Comparison of ENCODE assay signal across 8 cellular contexts in the genomic region with DNA sequence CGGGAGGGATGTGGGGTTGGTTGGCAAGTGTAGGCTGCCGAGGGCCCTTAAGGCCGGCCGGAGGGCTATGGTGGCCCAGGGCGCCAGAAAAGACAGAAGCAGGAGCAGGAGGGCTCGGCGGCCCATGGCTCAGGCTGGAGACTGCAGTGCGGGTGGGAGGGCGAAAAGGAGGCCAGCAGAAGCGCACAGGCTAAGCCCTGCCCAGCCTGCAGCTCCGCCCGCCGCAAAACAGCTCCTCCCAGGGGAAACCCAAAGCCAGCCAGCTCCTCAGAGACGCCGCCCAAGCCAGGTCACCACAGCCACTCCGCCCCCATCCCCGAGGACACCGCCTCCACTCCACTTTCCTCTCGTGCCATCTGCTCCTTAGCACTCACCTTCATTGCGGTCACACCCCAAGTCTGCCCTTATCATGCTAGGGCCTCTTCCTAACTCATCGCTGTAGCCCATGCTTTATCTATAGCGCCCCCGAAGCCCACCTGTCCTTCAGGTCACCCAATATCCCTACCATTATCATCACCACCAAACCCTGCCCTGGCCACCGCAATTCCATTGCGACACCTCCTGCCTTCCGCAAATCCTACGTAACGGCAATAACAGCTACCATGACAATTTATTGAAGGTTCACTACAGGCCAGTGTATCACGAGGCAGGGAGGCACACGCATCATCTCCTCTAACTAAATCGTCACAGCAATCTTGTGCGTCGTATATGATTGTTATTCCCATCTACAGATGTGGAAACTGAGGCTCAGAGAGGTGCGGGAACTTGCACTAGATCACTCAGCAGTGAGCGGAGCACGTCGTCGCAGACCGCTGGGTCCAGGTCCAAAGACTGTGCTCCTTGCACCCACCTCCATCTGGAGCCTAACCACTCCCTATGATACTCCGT. TPM values are rescaled to one million over a fixed set of nuclear protein-coding genes. Genes with fewer than 3 reads are reported as not detected.
A peak's percentile ranks its signal among the peaks of the same experiment; 100 is the strongest.
DNase-seq lines count a peak whose midpoint lies in the region; TF ChIP-seq lines count a peak whose summit lies in the region.

A gene (minus strand): TSS at position 154 of the 888 bp plus-strand sequence. CDS start 28 bp downstream, at position 126.

- POLR2A ChIA-PET in HEK293T (lab: Yijun Ruan, JAX): interaction anchor here (0.6 to 2.2 kb wide), 34 partner anchors 9 to 385 kb away, joined by 3 to 18 read pairs (median 4); a partner anchor contains a TSS

- H3K9ac ChIP-seq in SK-N-MC (ENCODE audit: insufficient read length): peak within 1 kb of the TSS; percentile 62

- CTCF ChIA-PET in HEK293T (lab: Yijun Ruan, JAX): interaction anchor here (0.5 to 1.5 kb wide), 8 partner anchors 13 to 918 kb away, joined by 3 to 10 read pairs (median 3); no protein-coding TSS in a partner anchor

- peak; percentile 96 for DNase-seq in GM03348 (ENCODE audit: low spot score)
- DNase-seq in HEK293T (ENCODE audit: extremely low spot score): peak; percentile 87
- peak; percentile 94 for DNase-seq in NAMALWA (ENCODE audit: low spot score)
- DNase-seq in SK-N-MC (ENCODE audit: low read depth, low spot score): no peak
- peak; percentile 93 for DNase-seq in activated naive CD4-positive, alpha-beta T cell treated with anti-CD3 and anti-CD28 coated beads, Interleukin-2, amount 50 U/mL, for 16 hours
- DNase-seq in globus pallidus (ENCODE audit: low spot score): peak; percentile 82
- DNase-seq in occipital lobe (lab: John Stamatoyannopoulos, UW): peak; percentile 85

- no peaks in the 10 kb centered on the region for H3K9me3 ChIP-seq in SK-N-MC (ENCODE audit: low read depth, low read length)

- peak within 1 kb of the TSS; percentile 86 for H3K4me3 ChIP-seq in SK-N-MC

- H3K36me3 ChIP-seq in SK-N-MC (ENCODE audit: insufficient read depth, low read length): no peaks in the 10 kb centered on the region

- no peak within 1 kb of the TSS for H3K27ac ChIP-seq in SK-N-MC
- H3K27ac ChIP-seq in temporal lobe (ENCODE audit: low read depth, low read length): peak within 1 kb of the TSS; percentile 74

TF ChIP-seq in HEK293T, 16 proteins besides CTCF, POLR2A, EP300 and RAD21:
- TF ChIP-seq, protein P1, sequence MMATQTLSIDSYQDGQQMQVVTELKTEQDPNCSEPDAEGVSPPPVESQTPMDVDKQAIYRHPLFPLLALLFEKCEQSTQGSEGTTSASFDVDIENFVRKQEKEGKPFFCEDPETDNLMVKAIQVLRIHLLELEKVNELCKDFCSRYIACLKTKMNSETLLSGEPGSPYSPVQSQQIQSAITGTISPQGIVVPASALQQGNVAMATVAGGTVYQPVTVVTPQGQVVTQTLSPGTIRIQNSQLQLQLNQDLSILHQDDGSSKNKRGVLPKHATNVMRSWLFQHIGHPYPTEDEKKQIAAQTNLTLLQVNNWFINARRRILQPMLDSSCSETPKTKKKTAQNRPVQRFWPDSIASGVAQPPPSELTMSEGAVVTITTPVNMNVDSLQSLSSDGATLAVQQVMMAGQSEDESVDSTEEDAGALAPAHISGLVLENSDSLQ (IDR thresholded peaks at IDR 0.05): no peak
- TF ChIP-seq HDGF (IDR thresholded peaks at IDR 0.05; ENCODE audit: borderline replicate concordance): 0 out of 2 replicates have a peak, but pooled peaks have one; percentile 66
- no peak for TF ChIP-seq SP1 (IDR thresholded peaks at IDR 0.05)
- no peak for TF ChIP-seq FOXK2 (IDR thresholded peaks at IDR 0.05)
- TF ChIP-seq FOXA1 (IDR thresholded peaks at IDR 0.05): no peak
- peak; percentile 75 for TF ChIP-seq CTBP1 (IDR thresholded peaks at IDR 0.05; ENCODE audit: borderline replicate concordance)
- no peak for TF ChIP-seq ZNF384 (IDR thresholded peaks at IDR 0.05)
- TF ChIP-seq SUZ12 (IDR thresholded peaks at IDR 0.05): no peak
- no peak for TF ChIP-seq NFRKB (IDR thresholded peaks at IDR 0.05)
- peak; percentile 72 for TF ChIP-seq L3MBTL2 (conservative IDR thresholded peaks at IDR 0.05)
- TF ChIP-seq FOXM1 (IDR thresholded peaks at IDR 0.05; ENCODE audit: borderline replicate concordance): no peak

RNA-seq across cellular contexts. Expression of the gene that starts here (rescaled TPM):
- total RNA-seq in occipital lobe: 29.8 TPM
- total RNA-seq in temporal lobe: 32.9 TPM
